In genomic region chr4:122826000-122826595, GRCh38 we compare ENCODE assay signal across 9 cellular contexts. TPM values are rescaled to one million over a fixed set of nuclear protein-coding genes. Genes with fewer than 3 reads are reported as not detected.
A peak's percentile ranks its signal among the peaks of the same experiment; 100 is the strongest.
DNase-seq lines count a peak whose midpoint lies in the region; ATAC-seq, FAIRE-seq and TF ChIP-seq lines count a peak whose summit lies in the region.
"Had no signal": no experiment of that assay in that cellular context is flagged by ENCODE, and none has a peak within 500 bp of the region (broad histone marks: within the 10 kb centered on the region; RNA-seq: fewer than 3 reads in every experiment).

No MANE protein-coding gene starts in this region.

- ATAC-seq in activated naive CD4-positive, alpha-beta T cell treated with anti-CD3 and anti-CD28 coated beads, Interleukin-2, amount 50 U/mL, for 72 hours = no peak
- ATAC-seq in K562 (no peak), HG03097 (IDR thresholded peaks at IDR 0.05; ENCODE audit: low FRiP score, unreplicated experiment) (no peak), HG02763 (IDR thresholded peaks at IDR 0.05; ENCODE audit: unreplicated experiment) (no peak)

- TF ChIP-seq CTCF in K562 (IDR thresholded peaks at IDR 0.05 in 2 of 3, conservative IDR thresholded peaks at IDR 0.05 in 1 of 3; ENCODE audit: insufficient read depth in 2 of 3, low read depth in 1 of 3, low read length in 3 of 3) (no peak), transverse colon (IDR thresholded peaks at IDR 0.05) (no peak)

- H2BK120ac ChIP-seq in mesenchymal stem cell (ENCODE audit: low read depth, low read length) = peak overlapping the region; percentile 89

- no peak overlapping the region for H3K23ac ChIP-seq in mesenchymal stem cell (ENCODE audit: low read length in 2 of 2)

- TF ChIP-seq EP300 in K562 (IDR thresholded peaks at IDR 0.05; ENCODE audit: low read length) (no peak), transverse colon (IDR thresholded peaks at IDR 0.05; ENCODE audit: low read depth) (no peak)

- H4K20me1 ChIP-seq in K562 (replicated peaks; ENCODE audit: control insufficient read depth, insufficient read depth, low read length) = no peaks in the 10 kb centered on the region

- peaks cover 40% of the 10 kb centered on the region for H3K79me2 ChIP-seq in K562 (ENCODE audit: control insufficient read depth, insufficient read depth, low read length)

- no peaks in the 10 kb centered on the region for H3K27me3 ChIP-seq in K562 (ENCODE audit: control insufficient read depth in 2 of 2, insufficient read depth in 2 of 2, low read length in 2 of 2)
- no peaks in the 10 kb centered on the region for H3K27me3 ChIP-seq in mesenchymal stem cell (ENCODE audit: control insufficient read depth in 1 of 2, insufficient read depth in 1 of 2, low read length in 2 of 2)
- H3K27me3 ChIP-seq in transverse colon = peaks cover 42% of the 10 kb centered on the region

- H3K4me3 Mint-ChIP-seq in activated naive CD4-positive, alpha-beta T cell treated with anti-CD3 and anti-CD28 coated beads for 36 hours = peak overlapping the region; percentile 62

- DNase-seq in activated naive CD4-positive, alpha-beta T cell treated with anti-CD3 and anti-CD28 coated beads for 36 hours = no peak
- DNase-seq in activated naive CD4-positive, alpha-beta T cell treated with anti-CD3 and anti-CD28 coated beads, Interleukin-2, amount 50 U/mL, for 72 hours (ENCODE audit: low spot score in 2 of 2) = no peak
- DNase-seq in K562 (ENCODE audit: extremely low read depth in 1 of 4, low spot score in 3 of 4) (no peak), mesenchymal stem cell (no peak), transverse colon (no peak), NCI-H446 treated with DMSO at 0.1 percent for 48 hours (lab: John Stamatoyannopoulos, UW) (no peak)
- DNase-seq: DMS 273 treated with DMSO at 0.1 percent for 48 hours had no signal

- TF ChIP-seq RAD21 in K562 (CRISPR knock-in tag; conservative IDR thresholded peaks at IDR 0.05 in 1 of 2, IDR thresholded peaks at IDR 0.05 in 1 of 2) = no peak

- H3K9me1 ChIP-seq in K562 (ENCODE audit: control insufficient read depth, insufficient read depth, low read length) = no peaks in the 10 kb centered on the region

- peak overlapping the region; percentile 28 for H4K8ac ChIP-seq in mesenchymal stem cell (ENCODE audit: low read length)

- peak overlapping the region; percentile 92 for H2AFZ ChIP-seq in K562 (ENCODE audit: low read depth, low read length)
- no peak overlapping the region for H2AFZ ChIP-seq in mesenchymal stem cell (ENCODE audit: low read depth, low read length)

- H3K27ac Mint-ChIP-seq in activated naive CD4-positive, alpha-beta T cell treated with anti-CD3 and anti-CD28 coated beads for 36 hours = no peak overlapping the region
- peak overlapping the region in 1 of 2 donors; percentile 39 for H3K27ac Mint-ChIP-seq in activated naive CD4-positive, alpha-beta T cell treated with anti-CD3 and anti-CD28 coated beads, Interleukin-2, amount 50 U/mL, for 72 hours

- no peak overlapping the region for H2BK15ac ChIP-seq in mesenchymal stem cell (ENCODE audit: low read depth, poor library complexity, severe bottlenecking)

- H3K9me3 Mint-ChIP-seq in activated naive CD4-positive, alpha-beta T cell treated with anti-CD3 and anti-CD28 coated beads for 36 hours = no peaks in the 10 kb centered on the region
- H3K9me3 Mint-ChIP-seq in activated naive CD4-positive, alpha-beta T cell treated with anti-CD3 and anti-CD28 coated beads, Interleukin-2, amount 50 U/mL, for 72 hours = no peaks in the 10 kb centered on the region

- peaks cover 12% of the 10 kb centered on the region for H3K4me1 Mint-ChIP-seq in activated naive CD4-positive, alpha-beta T cell treated with anti-CD3 and anti-CD28 coated beads for 36 hours (ENCODE audit: low read depth)

- H3K4me1 ChIP-seq in K562 (replicated peaks in 1 of 2; ENCODE audit: control insufficient read depth in 2 of 2, insufficient read depth in 2 of 2, low read length in 2 of 2) (peaks cover 8 to 21% of the 10 kb centered on the region in 2 experiments; a peak in 4 of 5 replicates), mesenchymal stem cell (ENCODE audit: control insufficient read depth, insufficient read depth, low read depth, low read length) (peaks cover 6% of the 10 kb centered on the region), transverse colon (peaks cover 0 to 37% (median 0%) of the 10 kb centered on the region in 4 donors)

- H3K4me2 ChIP-seq in K562 (ENCODE audit: insufficient read depth, low read length) (peak overlapping the region; percentile 45), mesenchymal stem cell (ENCODE audit: low read length, poor library complexity, severe bottlenecking) (peak overlapping the region; percentile 36)

- H3K14ac ChIP-seq in mesenchymal stem cell (ENCODE audit: low read length in 2 of 2) = no peak overlapping the region

- H3K36me3 ChIP-seq in K562 (ENCODE audit: control insufficient read depth, insufficient read depth, low read length) (no peaks in the 10 kb centered on the region), mesenchymal stem cell (ENCODE audit: control insufficient read depth in 1 of 2, insufficient read depth in 2 of 2, low read depth in 1 of 2, low read length in 2 of 2) (peaks cover 0 to 3% of the 10 kb centered on the region in 2 experiments), transverse colon (no peaks in the 10 kb centered on the region)

- no peaks in the 10 kb centered on the region for H3K36me3 Mint-ChIP-seq in activated naive CD4-positive, alpha-beta T cell treated with anti-CD3 and anti-CD28 coated beads for 36 hours (ENCODE audit: low read depth)
- H3K36me3 Mint-ChIP-seq in activated naive CD4-positive, alpha-beta T cell treated with anti-CD3 and anti-CD28 coated beads, Interleukin-2, amount 50 U/mL, for 72 hours = peaks cover 11 to 15% of the 10 kb centered on the region in 2 donors

- intact Hi-C loops in activated naive CD4-positive, alpha-beta T cell treated with anti-CD3 and anti-CD28 coated beads for 36 hours (cut with micrococcal nuclease) = no loop called here
- intact Hi-C loops in K562 (cut with micrococcal nuclease) = loop anchor here (2.0 to 5.0 kb wide), 2 partner anchors 61 to 224 kb away; no protein-coding TSS in a partner anchor
- intact Hi-C loops in transverse colon (cut with DNase I; ENCODE audit: low total_unique reads) = loop anchor here (5.0 kb wide), 1 partner anchor 96 kb away; the partner anchor contains the start of gene NUDT6

- peak overlapping the region in 1 of 2 experiments; percentile 70 for H3K18ac ChIP-seq in mesenchymal stem cell (ENCODE audit: low read depth in 1 of 2, low read length in 2 of 2)

- H2BK5ac ChIP-seq in mesenchymal stem cell (ENCODE audit: low read depth, low read length, poor library complexity, severe bottlenecking) = no peak overlapping the region

- 33% methylated on average over 17 of the region's 23 CpGs for WGBS in K562 (ENCODE audit: insufficient coverage, low coverage, missing lambda C conversion rate)
- WGBS in mesenchymal stem cell = 21% methylated on average over 19 of the region's 23 CpGs
- 51 to 61% methylated on average over 20 to 23 of the region's 23 CpGs for WGBS in transverse colon (ENCODE audit: low coverage in 1 of 2), 2 donors

- peak overlapping the region in 1 of 2 experiments; percentile 11 for H3K4ac ChIP-seq in mesenchymal stem cell (ENCODE audit: low read depth in 1 of 2, low read length in 2 of 2)

- H3K79me1 ChIP-seq in mesenchymal stem cell (replicated peaks; ENCODE audit: low read length, poor library complexity, severe bottlenecking) = no peaks in the 10 kb centered on the region

- no peak overlapping the region for H4K91ac ChIP-seq in mesenchymal stem cell (ENCODE audit: low read length)

- H3K9ac ChIP-seq in K562 (ENCODE audit: insufficient read depth in 1 of 2, low read depth in 2 of 2, low read length in 2 of 2) = peak overlapping the region; percentile 64 to 83; a peak in 3 of 4 replicates
- peak overlapping the region; percentile 96 for H3K9ac ChIP-seq in mesenchymal stem cell (ENCODE audit: low read length)

- no TSS peak for BruUV-seq in K562 (replicated peaks; lab: Mats Ljungman, UMichigan)

- H2AK5ac ChIP-seq in mesenchymal stem cell (ENCODE audit: low read length, severe bottlenecking) = no peak overlapping the region

- CTCF ChIA-PET in activated naive CD4-positive, alpha-beta T cell treated with anti-CD3 and anti-CD28 coated beads for 36 hours (lab: Charles Lee) = interaction anchor here (0.7 to 1.3 kb wide), 2 partner anchors 68 to 1821 kb away, joined by 3 to 4 read pairs; no protein-coding TSS in a partner anchor
- CTCF ChIA-PET in K562 (lab: Yijun Ruan, JAX; ENCODE audit: low intra/inter-chr PET ratio) = no interaction called here

- H3K4me3 ChIP-seq in K562 (peak overlapping the region; percentile 70), mesenchymal stem cell (ENCODE audit: insufficient read depth in 1 of 2, low read depth in 1 of 2, low read length in 2 of 2) (peak overlapping the region; percentile 79 to 91), transverse colon (peak overlapping the region; percentile 39 to 76 (median 48))

- H3K9me3 ChIP-seq in K562 (replicated peaks; ENCODE audit: control insufficient read depth, insufficient read depth, low read depth, low read length) (no peaks in the 10 kb centered on the region), mesenchymal stem cell (ENCODE audit: control insufficient read depth, low read length) (no peaks in the 10 kb centered on the region), transverse colon (no peaks in the 10 kb centered on the region)

- H3K27me3 Mint-ChIP-seq in activated naive CD4-positive, alpha-beta T cell treated with anti-CD3 and anti-CD28 coated beads for 36 hours (ENCODE audit: low read depth) = peaks cover 66% of the 10 kb centered on the region

- in situ Hi-C loops in K562 (cut with MboI) = no loop called here
- in situ Hi-C loops in transverse colon (cut with MboI; ENCODE audit: low pct_ligation_motif_present in 1 of 4, low pct_unique_long_range_greater_than_20kb in 1 of 4, low sequenced_read_pairs in 3 of 4) = no loop called here

- POLR2A ChIA-PET in K562 (lab: Yijun Ruan, JAX) = interaction anchor here (1.2 kb wide), 1 partner anchor 93 kb away, joined by 3 read pairs; the partner anchor contains the start of gene BBS12

- FAIRE-seq in K562 (lab: Jason Lieb, UNC) = no peak

- H3K27ac ChIP-seq in K562 (ENCODE audit: extremely low read depth, low read depth, low read length) = peak overlapping the region; percentile 68; the same call in 2 of the 3 replicates
- H3K27ac ChIP-seq in mesenchymal stem cell (ENCODE audit: low read length, poor library complexity, severe bottlenecking) = peak overlapping the region; percentile 85
- peak overlapping the region; percentile 83 to 91 (median 86) for H3K27ac ChIP-seq in transverse colon

- H2BK12ac ChIP-seq in mesenchymal stem cell (ENCODE audit: low read length in 2 of 2) = no peak overlapping the region

- TF ChIP-seq POLR2A in K562 (conservative IDR thresholded peaks at IDR 0.05) = no peak
- TF ChIP-seq POLR2A in transverse colon (IDR thresholded peaks at IDR 0.05) = no peak

RNA-seq across cellular contexts. Expression of gene FGF2, which starts 0.5 kb away (rescaled TPM):
- total RNA-seq in activated naive CD4-positive, alpha-beta T cell treated with anti-CD3 and anti-CD28 coated beads for 36 hours = 1 to 10 TPM in 1 of 2 experiments, under 1 TPM in 1; 0.79 to 1.2 TPM
- total RNA-seq in activated naive CD4-positive, alpha-beta T cell treated with anti-CD3 and anti-CD28 coated beads, Interleukin-2, amount 50 U/mL, for 72 hours = 1 to 10 TPM in 1 of 2 donors, under 1 TPM in 1; 0.23 to 4.2 TPM
- total RNA-seq in K562 (2011; cell fraction: chromatin; rRNA removed; ENCODE audit: low replicate concordance) = 4.9 and 13.3 TPM in 2 replicates
- total RNA-seq in K562 (2011; cell fraction: nucleolus; rRNA removed) = 2.0 and 3.2 TPM in 2 replicates
- total RNA-seq in K562 (2011; cell fraction: nucleoplasm; rRNA removed) = 8.3 and 20.0 TPM in 2 replicates
- total RNA-seq in K562 (2014; rRNA removed) (5.1 and 7.2 TPM in 2 replicates), K562 (2014; rRNA removed; fragmentation: Illumina TruSeq; extraction: Trizol) (11.9 and 13.5 TPM in 2 replicates), K562 (2015; rRNA removed; fragmentation: Illumina TruSeq; extraction: Trizol) (9.1 and 10.8 TPM in 2 replicates), K562 (2021) (16.4 and 19.4 TPM in 2 replicates), transverse colon (1 to 10 TPM; 1.9 to 8.6 (median 5.8) TPM)
- polyA plus RNA-seq in K562 (2011; rRNA removed) (7.9 and 15.1 TPM in 2 replicates), K562 (2014; fragmentation: Illumina TruSeq; extraction: Trizol) (8.3 and 9.2 TPM in 2 replicates), K562 (2014; fragmentation: Nextera tagmentation; extraction: Ambion mirVana) (1 to 10 TPM; 2.5 to 2.6 TPM), K562 (2014; rRNA removed) (7.8 and 8.1 TPM in 2 replicates)
- polyA plus RNA-seq in K562 (2011; cell fraction: cytosol; rRNA removed) = 2.6 and 4.0 TPM in 2 replicates
- 4.9 and 6.5 TPM in 2 replicates for polyA plus RNA-seq in K562 (2011; cell fraction: nucleus; rRNA removed)
- 6.8 and 7.1 TPM in 2 replicates for polyA plus RNA-seq in K562 (2012)
- polyA minus RNA-seq in K562 (2011; rRNA and poly(A)+ RNA removed) = 11.7 and 16.9 TPM in 2 replicates
- 4.3 and 7.2 TPM in 2 replicates for polyA minus RNA-seq in K562 (2011; cell fraction: cytosol; rRNA and poly(A)+ RNA removed)
- 5.8 and 9.7 TPM in 2 replicates for polyA minus RNA-seq in K562 (2011; cell fraction: nucleus; rRNA and poly(A)+ RNA removed)
- polyA plus RNA-seq in mesenchymal stem cell (2013, experiment 1 of 2) = 10.4 TPM
- polyA plus RNA-seq in mesenchymal stem cell (2013, experiment 2 of 2) = 10.7 TPM
